In genomic region chr20:17569616-17570346, GRCh38 we compare ENCODE assay signal across 8 cellular contexts. TPM values are rescaled to one million over a fixed set of nuclear protein-coding genes. Genes with fewer than 3 reads are reported as not detected.
DNase-seq lines count a peak whose midpoint lies in the region; ATAC-seq and TF ChIP-seq lines count a peak whose summit lies in the region.

DSTN (plus strand) TSS chr20:17570075; CDS start chr20:17570209, 134 bp downstream.

- H3K27ac ChIP-seq in sigmoid colon = peak within 1 kb of the TSS; percentile 99 to 100 (median 100)

- intact Hi-C loops in sigmoid colon (cut with DNase I) = loop anchor here (1.0 to 2.0 kb wide), 2 partner anchors 29 to 43 kb away; no protein-coding TSS in a partner anchor

- peaks cover 0 to 3% (median 0%) of the 10 kb centered on the region in 5 experiments for H3K9me3 Mint-ChIP-seq in brain

- DNase-seq in A172 (ENCODE audit: low spot score) = peak; percentile 92
- DNase-seq in NCI-H2107 treated with DMSO at 0.1 percent for 48 hours (lab: John Stamatoyannopoulos, UW; ENCODE audit: unreplicated experiment) = peak; percentile 51
- DNase-seq in UCSD-AML1 (lab: John Stamatoyannopoulos, UW; ENCODE audit: unreplicated experiment) = peak; percentile 90
- peak; percentile 79 for DNase-seq in iPS DF 4.7 (ENCODE audit: extremely low read depth, low spot score)
- DNase-seq in sigmoid colon = peak; percentile 98

- peak within 1 kb of the TSS; percentile 80 to 100 (median 97) for H3K4me3 ChIP-seq in sigmoid colon

- peaks cover 21% of the 10 kb centered on the region for H3K27me3 Mint-ChIP-seq in brain

- peak within 1 kb of the TSS; percentile 95 to 97 (median 97) for H3K27ac Mint-ChIP-seq in brain

- H3K4me1 ChIP-seq in sigmoid colon = peaks cover 3 to 56% (median 48%) of the 10 kb centered on the region in 4 donors

- peak; percentile 87 for ATAC-seq in GM18520 (IDR thresholded peaks at IDR 0.05; ENCODE audit: unreplicated experiment)
- peak; percentile 43 for ATAC-seq in HG03060 (IDR thresholded peaks at IDR 0.05; ENCODE audit: low read depth, unreplicated experiment)

- peak in 2 of 4 donors; percentile 56 to 86 for TF ChIP-seq EP300 in sigmoid colon (IDR thresholded peaks at IDR 0.05)

- H3K4me3 Mint-ChIP-seq in brain = peak within 1 kb of the TSS; percentile 92 to 99 (median 96)

- WGBS in sigmoid colon, 2 donors = 1% methylated on average over 70 of the region's 70 CpGs

- no peaks in the 10 kb centered on the region for H3K9me3 ChIP-seq in sigmoid colon

- H3K36me3 Mint-ChIP-seq in brain = peaks cover 14% of the 10 kb centered on the region

- peaks cover 0 to 15% (median 0%) of the 10 kb centered on the region in 4 donors for H3K36me3 ChIP-seq in sigmoid colon

- TF ChIP-seq CTCF in brain (conservative IDR thresholded peaks at IDR 0.05) = no peak
- TF ChIP-seq CTCF in sigmoid colon (IDR thresholded peaks at IDR 0.05) = no peak

- peak; percentile 98 for TF ChIP-seq POLR2A in sigmoid colon (IDR thresholded peaks at IDR 0.05)

- no peaks in the 10 kb centered on the region for H3K27me3 ChIP-seq in sigmoid colon

- peaks cover 45% of the 10 kb centered on the region for H3K4me1 Mint-ChIP-seq in brain

RNA-seq across cellular contexts. Expression of gene DSTN, which starts in this region (rescaled TPM):
- 445 and 560 TPM in 2 replicates for total RNA-seq in A172 (2014; rRNA removed; shearing (Covaris generic))
- 235 TPM for polyA plus RNA-seq in brain (ENCODE audit: insufficient read depth, low read depth, low replicate concordance)
- 1,000 to 10,000 TPM; 1,872 to 2,237 (median 1,948) TPM for total RNA-seq in sigmoid colon
- polyA plus RNA-seq in sigmoid colon = 100 to 1,000 TPM; 429 to 672 (median 586) TPM

Comparison
In these comparisons a context has a peak if more than half of its experiments do, and no peak if none do; other contexts are left out.
1. Peak in every context shown above with its lines: DNase-seq, ATAC-seq, H3K4me3 ChIP-seq and H3K27ac ChIP-seq.